Comparison of ENCODE assay signal across 27 cellular contexts in genomic region chr15:63489352-63489751, GRCh38.
"Had no signal": no experiment of that assay in that cellular context is flagged by ENCODE, and none has a peak within 500 bp of the region (broad histone marks: within the 10 kb centered on the region; RNA-seq: fewer than 3 reads in every experiment).

No MANE protein-coding gene starts in this region.

- H3K27ac ChIP-seq: coronary artery, neural progenitor cell, ovary, psoas muscle, sigmoid colon, thoracic aorta had no signal

- DNase-seq: effector memory CD8-positive, alpha-beta T cell; erythroblast; esophagus squamous epithelium; foreskin melanocyte; glutamatergic neuron; heart right ventricle; hippocampal formation; left cardiac atrium; left lung; mesenchymal stem cell; mucosa of descending colon; naive thymus-derived CD4-positive, alpha-beta T cell; nucleus accumbens; ovary; posterior cingulate gyrus; psoas muscle; right cardiac atrium; sigmoid colon; stimulated activated CD4-positive, alpha-beta T cell treated with anti-CD3 and anti-CD28 coated beads, Interleukin-4, amount 100 ng/mL, for 4 hours; stimulated activated naive B cell treated with anti-CD40 and anti-IgM and Interleukin-4, amounts not matched to agents 10 μg/mL and 1 μg/mL and 100 μg/mL, for 72 hours; trophoblast cell had no signal

- ATAC-seq: effector memory CD8-positive, alpha-beta T cell; heart right ventricle; left cardiac atrium; left lung; mucosa of descending colon; naive thymus-derived CD4-positive, alpha-beta T cell; psoas muscle; right cardiac atrium; stimulated activated naive B cell treated with anti-CD40 and anti-IgM and Interleukin-4, amounts not matched to agents 10 μg/mL and 1 μg/mL and 100 μg/mL, for 72 hours had no signal

- H3K27me3 Mint-ChIP-seq: effector memory CD8-positive, alpha-beta T cell; naive thymus-derived CD4-positive, alpha-beta T cell; stimulated activated naive B cell treated with anti-CD40 and anti-IgM and Interleukin-4, amounts not matched to agents 10 μg/mL and 1 μg/mL and 100 μg/mL, for 72 hours; stimulated activated naive CD8-positive, alpha-beta T cell treated with anti-CD3 and anti-CD28 coated beads, Interleukin-15, Interleukin-2, amounts not matched to agents 100 ng/mL and 50 ng/mL, for 24 hours had no signal

- H3K27me3 ChIP-seq: esophagus squamous epithelium, heart right ventricle, left lung, ovary, sigmoid colon had no signal

- H3K36me3 ChIP-seq: esophagus squamous epithelium, heart right ventricle, left lung, neural progenitor cell, ovary, sigmoid colon, thoracic aorta had no signal

- H3K36me3 Mint-ChIP-seq: mesothelial cell of epicardium; neural progenitor cell; stimulated activated naive B cell treated with anti-CD40 and anti-IgM and Interleukin-4, amounts not matched to agents 10 μg/mL and 1 μg/mL and 100 μg/mL, for 72 hours had no signal

- H3K4me3 Mint-ChIP-seq: effector memory CD8-positive, alpha-beta T cell; mesothelial cell of epicardium; nephron; neural progenitor cell; stimulated activated naive B cell treated with anti-CD40 and anti-IgM and Interleukin-4, amounts not matched to agents 10 μg/mL and 1 μg/mL and 100 μg/mL, for 72 hours; stimulated activated naive CD8-positive, alpha-beta T cell treated with anti-CD3 and anti-CD28 coated beads, Interleukin-15, Interleukin-2, amounts not matched to agents 100 ng/mL and 50 ng/mL, for 24 hours had no signal

- H3K9me3 Mint-ChIP-seq: effector memory CD8-positive, alpha-beta T cell; mesothelial cell of epicardium; naive thymus-derived CD4-positive, alpha-beta T cell; nephron; neural progenitor cell; stimulated activated naive B cell treated with anti-CD40 and anti-IgM and Interleukin-4, amounts not matched to agents 10 μg/mL and 1 μg/mL and 100 μg/mL, for 72 hours; stimulated activated naive CD8-positive, alpha-beta T cell treated with anti-CD3 and anti-CD28 coated beads, Interleukin-15, Interleukin-2, amounts not matched to agents 100 ng/mL and 50 ng/mL, for 24 hours had no signal

- H3K27ac Mint-ChIP-seq: mesothelial cell of epicardium; nephron; neural progenitor cell; stimulated activated naive B cell treated with anti-CD40 and anti-IgM and Interleukin-4, amounts not matched to agents 10 μg/mL and 1 μg/mL and 100 μg/mL, for 72 hours; stimulated activated naive CD8-positive, alpha-beta T cell treated with anti-CD3 and anti-CD28 coated beads, Interleukin-15, Interleukin-2, amounts not matched to agents 100 ng/mL and 50 ng/mL, for 24 hours had no signal

- H3K4me3 ChIP-seq: coronary artery, esophagus squamous epithelium, heart right ventricle, mucosa of descending colon, neural progenitor cell, ovary, psoas muscle, sigmoid colon, thoracic aorta had no signal

- H3K9me3 ChIP-seq: esophagus squamous epithelium, heart right ventricle, left lung, mucosa of descending colon, ovary, psoas muscle, sigmoid colon, thoracic aorta had no signal

- H3K4me1 ChIP-seq: psoas muscle had no signal
